26 cellular contexts compared by ENCODE assay signal in genomic region chr5:93462916-93463315, GRCh38.
"Had no signal": no experiment of that assay in that cellular context is flagged by ENCODE, and none has a peak within 500 bp of the region (broad histone marks: within the 10 kb centered on the region; RNA-seq: fewer than 3 reads in every experiment).

No MANE protein-coding gene starts in this region.

- H3K27me3 Mint-ChIP-seq: dendritic cell treated with granulocyte-macrophage colony-stimulating factor and Interleukin-4, amounts not matched to agents 40 ng/mL and 50 ng/mL, for 4 days; effector memory CD8-positive, alpha-beta T cell had no signal

- H3K9me3 ChIP-seq: colonic mucosa had no signal

- FAIRE-seq: colon, endometrium, endothelial cell of umbilical vein, frontal cortex had no signal

- H3K27ac ChIP-seq: colonic mucosa, coronary artery, dorsolateral prefrontal cortex, epithelial cell of prostate, esophagus muscularis mucosa, esophagus squamous epithelium, foreskin keratinocyte, gastrocnemius medialis, gastroesophageal sphincter, heart left ventricle, heart right ventricle had no signal

- DNase-seq: colonic mucosa; cortex of kidney; dorsolateral prefrontal cortex; effector CD4-positive, alpha-beta T cell; effector CD8-positive, alpha-beta T cell; effector memory CD4-positive, alpha-beta T cell; effector memory CD8-positive, alpha-beta T cell; erythroblast; esophagus squamous epithelium; foreskin keratinocyte; foreskin melanocyte; gastrocnemius medialis; head of caudate nucleus; heart left ventricle; heart right ventricle had no signal

- H3K4me3 ChIP-seq: colonic mucosa, coronary artery, dorsolateral prefrontal cortex, esophagus muscularis mucosa, esophagus squamous epithelium, gastrocnemius medialis, gastroesophageal sphincter, heart left ventricle, heart right ventricle had no signal

- H3K27ac Mint-ChIP-seq: dendritic cell treated with granulocyte-macrophage colony-stimulating factor and Interleukin-4, amounts not matched to agents 40 ng/mL and 50 ng/mL, for 4 days; effector memory CD8-positive, alpha-beta T cell; endodermal cell had no signal

- H3K4me3 Mint-ChIP-seq: dendritic cell treated with granulocyte-macrophage colony-stimulating factor and Interleukin-4, amounts not matched to agents 40 ng/mL and 50 ng/mL, for 4 days; effector memory CD8-positive, alpha-beta T cell; endodermal cell had no signal

- H3K36me3 ChIP-seq: colonic mucosa, esophagus muscularis mucosa, esophagus squamous epithelium, gastrocnemius medialis, gastroesophageal sphincter, heart left ventricle, heart right ventricle had no signal

- H3K4me1 ChIP-seq: colonic mucosa, esophagus muscularis mucosa, esophagus squamous epithelium, gastrocnemius medialis, gastroesophageal sphincter, heart left ventricle, heart right ventricle had no signal

- ATAC-seq: effector memory CD8-positive, alpha-beta T cell; esophagus mucosa; foreskin keratinocyte; gastrocnemius medialis; gastroesophageal sphincter; heart left ventricle; heart right ventricle had no signal

- H3K4me1 Mint-ChIP-seq: endodermal cell had no signal
